In the genomic region with DNA sequence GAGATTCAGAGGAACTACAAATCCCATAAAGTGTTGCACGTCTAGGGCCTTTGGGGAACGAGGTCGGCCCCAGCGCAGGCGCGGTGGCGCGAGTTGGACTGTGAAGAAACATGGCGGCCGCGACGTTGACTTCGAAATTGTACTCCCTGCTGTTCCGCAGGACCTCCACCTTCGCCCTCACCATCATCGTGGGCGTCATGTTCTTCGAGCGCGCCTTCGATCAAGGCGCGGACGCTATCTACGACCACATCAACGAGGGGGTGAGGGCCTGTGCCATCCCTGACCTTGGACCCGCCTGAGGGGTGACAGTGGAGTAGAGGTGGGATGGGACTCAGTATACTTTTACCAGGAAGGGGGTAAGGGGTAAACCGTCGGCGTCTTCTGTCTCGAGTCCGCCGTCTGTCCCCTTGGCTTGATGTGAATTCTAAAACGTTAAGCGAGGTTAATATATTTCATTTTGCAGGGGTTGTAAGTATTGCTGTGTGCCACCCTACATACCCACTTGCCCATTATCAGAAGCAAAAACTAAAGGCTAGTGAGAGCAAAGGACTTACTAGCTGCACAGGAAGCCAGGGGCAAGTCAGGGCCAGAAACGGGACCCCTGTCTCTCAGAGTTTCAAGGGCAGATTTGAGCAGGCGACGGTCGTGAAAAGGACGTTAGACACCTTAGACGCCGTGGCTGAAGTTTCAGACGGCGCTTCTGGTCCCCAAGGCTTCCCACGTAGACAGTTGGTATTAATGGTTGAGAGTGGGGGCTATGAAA, we compare ENCODE assay signal across 1 cellular context.
TF ChIP-seq lines count a peak whose summit lies in the region.

A gene (plus strand): TSS at position 81 of the 763 bp plus-strand sequence. CDS start 30 bp downstream, at position 111.

TF ChIP-seq in SK-N-SH, 30 proteins besides CTCF, POLR2A, EP300 and RAD21 (continued from another document):
- TF ChIP-seq, protein P1, sequence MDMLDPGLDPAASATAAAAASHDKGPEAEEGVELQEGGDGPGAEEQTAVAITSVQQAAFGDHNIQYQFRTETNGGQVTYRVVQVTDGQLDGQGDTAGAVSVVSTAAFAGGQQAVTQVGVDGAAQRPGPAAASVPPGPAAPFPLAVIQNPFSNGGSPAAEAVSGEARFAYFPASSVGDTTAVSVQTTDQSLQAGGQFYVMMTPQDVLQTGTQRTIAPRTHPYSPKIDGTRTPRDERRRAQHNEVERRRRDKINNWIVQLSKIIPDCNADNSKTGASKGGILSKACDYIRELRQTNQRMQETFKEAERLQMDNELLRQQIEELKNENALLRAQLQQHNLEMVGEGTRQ (IDR thresholded peaks at IDR 0.05; ENCODE audit: borderline replicate concordance, low read depth, low read length): no peak
- no peak for TF ChIP-seq MXI1 (IDR thresholded peaks at IDR 0.05; ENCODE audit: low read depth, low read length)
- TF ChIP-seq, protein P2, sequence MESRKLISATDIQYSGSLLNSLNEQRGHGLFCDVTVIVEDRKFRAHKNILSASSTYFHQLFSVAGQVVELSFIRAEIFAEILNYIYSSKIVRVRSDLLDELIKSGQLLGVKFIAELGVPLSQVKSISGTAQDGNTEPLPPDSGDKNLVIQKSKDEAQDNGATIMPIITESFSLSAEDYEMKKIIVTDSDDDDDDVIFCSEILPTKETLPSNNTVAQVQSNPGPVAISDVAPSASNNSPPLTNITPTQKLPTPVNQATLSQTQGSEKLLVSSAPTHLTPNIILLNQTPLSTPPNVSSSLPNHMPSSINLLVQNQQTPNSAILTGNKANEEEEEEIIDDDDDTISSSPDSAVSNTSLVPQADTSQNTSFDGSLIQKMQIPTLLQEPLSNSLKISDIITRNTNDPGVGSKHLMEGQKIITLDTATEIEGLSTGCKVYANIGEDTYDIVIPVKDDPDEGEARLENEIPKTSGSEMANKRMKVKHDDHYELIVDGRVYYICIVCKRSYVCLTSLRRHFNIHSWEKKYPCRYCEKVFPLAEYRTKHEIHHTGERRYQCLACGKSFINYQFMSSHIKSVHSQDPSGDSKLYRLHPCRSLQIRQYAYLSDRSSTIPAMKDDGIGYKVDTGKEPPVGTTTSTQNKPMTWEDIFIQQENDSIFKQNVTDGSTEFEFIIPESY (IDR thresholded peaks at IDR 0.05; ENCODE audit: borderline replicate concordance, low read depth): no peak
- peak; percentile 91 for TF ChIP-seq TAF1 (IDR thresholded peaks at IDR 0.05; ENCODE audit: borderline replicate concordance, low read depth, low read length)
- TF ChIP-seq NRF1 (IDR thresholded peaks at IDR 0.05; ENCODE audit: low read depth, low read length): peak; percentile 92
- TF ChIP-seq, protein P3, sequence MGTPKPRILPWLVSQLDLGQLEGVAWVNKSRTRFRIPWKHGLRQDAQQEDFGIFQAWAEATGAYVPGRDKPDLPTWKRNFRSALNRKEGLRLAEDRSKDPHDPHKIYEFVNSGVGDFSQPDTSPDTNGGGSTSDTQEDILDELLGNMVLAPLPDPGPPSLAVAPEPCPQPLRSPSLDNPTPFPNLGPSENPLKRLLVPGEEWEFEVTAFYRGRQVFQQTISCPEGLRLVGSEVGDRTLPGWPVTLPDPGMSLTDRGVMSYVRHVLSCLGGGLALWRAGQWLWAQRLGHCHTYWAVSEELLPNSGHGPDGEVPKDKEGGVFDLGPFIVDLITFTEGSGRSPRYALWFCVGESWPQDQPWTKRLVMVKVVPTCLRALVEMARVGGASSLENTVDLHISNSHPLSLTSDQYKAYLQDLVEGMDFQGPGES (IDR thresholded peaks at IDR 0.05; ENCODE audit: low read depth, low read length): no peak
- TF ChIP-seq SMC3 (IDR thresholded peaks at IDR 0.05; ENCODE audit: low read depth, low read length): no peak
- TF ChIP-seq SIN3A (IDR thresholded peaks at IDR 0.05; ENCODE audit: borderline replicate concordance, low read depth, low read length): no peak
- no peak for TF ChIP-seq RXRA (IDR thresholded peaks at IDR 0.05; ENCODE audit: borderline replicate concordance, low read depth)
- TF ChIP-seq JUND (IDR thresholded peaks at IDR 0.05): no peak
- TF ChIP-seq TCF12 (IDR thresholded peaks at IDR 0.05): no peak
- TF ChIP-seq FOXJ3 (CRISPR knock-in tag; IDR thresholded peaks at IDR 0.05): no peak
- no peak for TF ChIP-seq FOSL2 (IDR thresholded peaks at IDR 0.05; ENCODE audit: borderline replicate concordance, low read depth)
